1 cellular context compared by ENCODE assay signal in the genomic region with DNA sequence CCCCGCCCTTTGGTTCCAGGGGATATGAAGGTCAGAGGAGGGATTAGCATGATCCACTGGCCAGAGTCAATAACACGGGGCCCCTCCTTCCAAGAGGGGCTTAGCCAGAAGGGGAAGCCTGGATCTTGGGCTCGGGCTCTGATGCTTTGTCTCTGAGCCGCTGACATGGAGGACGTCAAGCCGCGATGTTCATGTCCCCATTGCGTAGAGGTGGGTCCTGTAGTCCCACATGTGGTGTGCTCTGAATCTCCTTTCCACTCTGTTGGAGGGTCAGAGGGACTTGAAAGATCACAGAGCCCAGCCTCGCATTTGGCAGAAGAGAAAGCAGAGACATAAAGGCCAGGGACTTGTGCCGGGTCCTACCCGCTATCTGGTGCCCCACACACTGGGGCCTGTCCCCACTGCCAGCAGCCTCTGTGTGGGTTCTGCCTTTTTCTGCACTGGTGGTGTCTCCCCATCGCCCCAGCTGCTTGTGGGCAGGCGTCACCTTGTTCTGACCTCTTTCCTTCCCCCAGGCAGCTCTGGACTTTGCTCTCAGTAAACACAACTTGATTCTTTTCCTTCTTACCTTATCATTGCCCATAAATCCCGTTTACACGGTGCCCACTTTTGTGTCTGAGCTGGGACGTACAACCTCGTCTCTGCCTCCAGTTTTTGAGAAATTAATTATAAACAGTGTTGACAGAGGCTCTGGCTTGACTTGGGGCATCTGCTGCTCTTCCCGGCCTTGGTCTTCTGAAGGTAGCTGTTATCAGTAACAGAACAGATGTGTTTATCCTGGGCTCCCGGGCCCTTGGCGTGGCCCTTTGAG.
TF ChIP-seq lines count a peak whose summit lies in the region.

No MANE protein-coding gene starts in this region.

TF ChIP-seq in HepG2, 621 proteins besides CTCF, POLR2A, EP300 and RAD21 (continued from another document and continues in another):
- TF ChIP-seq, protein P1, sequence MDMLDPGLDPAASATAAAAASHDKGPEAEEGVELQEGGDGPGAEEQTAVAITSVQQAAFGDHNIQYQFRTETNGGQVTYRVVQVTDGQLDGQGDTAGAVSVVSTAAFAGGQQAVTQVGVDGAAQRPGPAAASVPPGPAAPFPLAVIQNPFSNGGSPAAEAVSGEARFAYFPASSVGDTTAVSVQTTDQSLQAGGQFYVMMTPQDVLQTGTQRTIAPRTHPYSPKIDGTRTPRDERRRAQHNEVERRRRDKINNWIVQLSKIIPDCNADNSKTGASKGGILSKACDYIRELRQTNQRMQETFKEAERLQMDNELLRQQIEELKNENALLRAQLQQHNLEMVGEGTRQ (IDR thresholded peaks at IDR 0.05; ENCODE audit: low read depth, low read length) = no peak
- TF ChIP-seq, protein P1 (CRISPR knock-in tag; IDR thresholded peaks at IDR 0.05; ENCODE audit: borderline replicate concordance) = no peak
- TF ChIP-seq GTF3A (CRISPR knock-in tag; conservative IDR thresholded peaks at IDR 0.05) (no peak), ZNF138 (CRISPR knock-in tag; IDR thresholded peaks at IDR 0.05; ENCODE audit: low read depth) (no peak), GABPB1 (CRISPR knock-in tag; IDR thresholded peaks at IDR 0.05) (no peak; the same call in 1 of the 2 replicates), ZNF616 (CRISPR knock-in tag; IDR thresholded peaks at IDR 0.05; ENCODE audit: low read depth) (0 out of 2 replicates have a peak, but pooled peaks have one; percentile 65), ZNF382 (CRISPR knock-in tag; IDR thresholded peaks at IDR 0.05; ENCODE audit: borderline replicate concordance) (no peak), ZSCAN21 (CRISPR knock-in tag; IDR thresholded peaks at IDR 0.05; ENCODE audit: borderline replicate concordance) (peak; percentile 26; the same call in 1 of the 2 replicates), NAIF1 (CRISPR knock-in tag; IDR thresholded peaks at IDR 0.05; ENCODE audit: borderline replicate concordance) (no peak), SRSF9 (IDR thresholded peaks at IDR 0.05; ENCODE audit: borderline replicate concordance, insufficient read depth, low read depth, low read length, poor library complexity, severe bottlenecking) (no peak), ZNF543 (CRISPR knock-in tag; IDR thresholded peaks at IDR 0.05) (0 out of 2 replicates have a peak, but pooled peaks have one; percentile 45), DNMT3B (CRISPR knock-in tag; conservative IDR thresholded peaks at IDR 0.05) (no peak), KDM1A (CRISPR knock-in tag; IDR thresholded peaks at IDR 0.05) (no peak), ZNF260 (CRISPR knock-in tag; IDR thresholded peaks at IDR 0.05; ENCODE audit: borderline replicate concordance, low read depth) (no peak), RFX1 (IDR thresholded peaks at IDR 0.05) (no peak), ZNF17 (CRISPR knock-in tag; IDR thresholded peaks at IDR 0.05) (no peak), CBFB (CRISPR knock-in tag; IDR thresholded peaks at IDR 0.05) (peak; percentile 54), RBFOX2 (IDR thresholded peaks at IDR 0.05; ENCODE audit: low read depth, low read length) (0 out of 2 replicates have a peak, but pooled peaks have one; percentile 21), PLRG1 (conservative IDR thresholded peaks at IDR 0.05) (no peak), ZNF674 (CRISPR knock-in tag; IDR thresholded peaks at IDR 0.05; ENCODE audit: low read depth) (no peak)
- TF ChIP-seq, protein P2, sequence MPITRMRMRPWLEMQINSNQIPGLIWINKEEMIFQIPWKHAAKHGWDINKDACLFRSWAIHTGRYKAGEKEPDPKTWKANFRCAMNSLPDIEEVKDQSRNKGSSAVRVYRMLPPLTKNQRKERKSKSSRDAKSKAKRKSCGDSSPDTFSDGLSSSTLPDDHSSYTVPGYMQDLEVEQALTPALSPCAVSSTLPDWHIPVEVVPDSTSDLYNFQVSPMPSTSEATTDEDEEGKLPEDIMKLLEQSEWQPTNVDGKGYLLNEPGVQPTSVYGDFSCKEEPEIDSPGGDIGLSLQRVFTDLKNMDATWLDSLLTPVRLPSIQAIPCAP (CRISPR knock-in tag; IDR thresholded peaks at IDR 0.05; ENCODE audit: low read depth) = no peak
- TF ChIP-seq, protein P3, sequence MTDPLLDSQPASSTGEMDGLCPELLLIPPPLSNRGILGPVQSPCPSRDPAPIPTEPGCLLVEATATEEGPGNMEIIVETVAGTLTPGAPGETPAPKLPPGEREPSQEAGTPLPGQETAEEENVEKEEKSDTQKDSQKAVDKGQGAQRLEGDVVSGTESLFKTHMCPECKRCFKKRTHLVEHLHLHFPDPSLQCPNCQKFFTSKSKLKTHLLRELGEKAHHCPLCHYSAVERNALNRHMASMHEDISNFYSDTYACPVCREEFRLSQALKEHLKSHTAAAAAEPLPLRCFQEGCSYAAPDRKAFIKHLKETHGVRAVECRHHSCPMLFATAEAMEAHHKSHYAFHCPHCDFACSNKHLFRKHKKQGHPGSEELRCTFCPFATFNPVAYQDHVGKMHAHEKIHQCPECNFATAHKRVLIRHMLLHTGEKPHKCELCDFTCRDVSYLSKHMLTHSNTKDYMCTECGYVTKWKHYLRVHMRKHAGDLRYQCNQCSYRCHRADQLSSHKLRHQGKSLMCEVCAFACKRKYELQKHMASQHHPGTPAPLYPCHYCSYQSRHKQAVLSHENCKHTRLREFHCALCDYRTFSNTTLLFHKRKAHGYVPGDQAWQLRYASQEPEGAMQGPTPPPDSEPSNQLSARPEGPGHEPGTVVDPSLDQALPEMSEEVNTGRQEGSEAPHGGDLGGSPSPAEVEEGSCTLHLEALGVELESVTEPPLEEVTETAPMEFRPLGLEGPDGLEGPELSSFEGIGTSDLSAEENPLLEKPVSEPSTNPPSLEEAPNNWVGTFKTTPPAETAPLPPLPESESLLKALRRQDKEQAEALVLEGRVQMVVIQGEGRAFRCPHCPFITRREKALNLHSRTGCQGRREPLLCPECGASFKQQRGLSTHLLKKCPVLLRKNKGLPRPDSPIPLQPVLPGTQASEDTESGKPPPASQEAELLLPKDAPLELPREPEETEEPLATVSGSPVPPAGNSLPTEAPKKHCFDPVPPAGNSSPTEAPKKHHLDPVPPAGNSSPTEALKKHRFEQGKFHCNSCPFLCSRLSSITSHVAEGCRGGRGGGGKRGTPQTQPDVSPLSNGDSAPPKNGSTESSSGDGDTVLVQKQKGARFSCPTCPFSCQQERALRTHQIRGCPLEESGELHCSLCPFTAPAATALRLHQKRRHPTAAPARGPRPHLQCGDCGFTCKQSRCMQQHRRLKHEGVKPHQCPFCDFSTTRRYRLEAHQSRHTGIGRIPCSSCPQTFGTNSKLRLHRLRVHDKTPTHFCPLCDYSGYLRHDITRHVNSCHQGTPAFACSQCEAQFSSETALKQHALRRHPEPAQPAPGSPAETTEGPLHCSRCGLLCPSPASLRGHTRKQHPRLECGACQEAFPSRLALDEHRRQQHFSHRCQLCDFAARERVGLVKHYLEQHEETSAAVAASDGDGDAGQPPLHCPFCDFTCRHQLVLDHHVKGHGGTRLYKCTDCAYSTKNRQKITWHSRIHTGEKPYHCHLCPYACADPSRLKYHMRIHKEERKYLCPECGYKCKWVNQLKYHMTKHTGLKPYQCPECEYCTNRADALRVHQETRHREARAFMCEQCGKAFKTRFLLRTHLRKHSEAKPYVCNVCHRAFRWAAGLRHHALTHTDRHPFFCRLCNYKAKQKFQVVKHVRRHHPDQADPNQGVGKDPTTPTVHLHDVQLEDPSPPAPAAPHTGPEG (CRISPR knock-in tag; IDR thresholded peaks at IDR 0.05) = no peak; the same call in 1 of the 2 replicates
- TF ChIP-seq, protein P4, sequence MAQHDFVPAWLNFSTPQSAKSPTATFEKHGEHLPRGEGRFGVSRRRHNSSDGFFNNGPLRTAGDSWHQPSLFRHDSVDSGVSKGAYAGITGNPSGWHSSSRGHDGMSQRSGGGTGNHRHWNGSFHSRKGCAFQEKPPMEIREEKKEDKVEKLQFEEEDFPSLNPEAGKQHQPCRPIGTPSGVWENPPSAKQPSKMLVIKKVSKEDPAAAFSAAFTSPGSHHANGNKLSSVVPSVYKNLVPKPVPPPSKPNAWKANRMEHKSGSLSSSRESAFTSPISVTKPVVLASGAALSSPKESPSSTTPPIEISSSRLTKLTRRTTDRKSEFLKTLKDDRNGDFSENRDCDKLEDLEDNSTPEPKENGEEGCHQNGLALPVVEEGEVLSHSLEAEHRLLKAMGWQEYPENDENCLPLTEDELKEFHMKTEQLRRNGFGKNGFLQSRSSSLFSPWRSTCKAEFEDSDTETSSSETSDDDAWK (CRISPR knock-in tag; IDR thresholded peaks at IDR 0.05) = no peak
- TF ChIP-seq, protein P5, sequence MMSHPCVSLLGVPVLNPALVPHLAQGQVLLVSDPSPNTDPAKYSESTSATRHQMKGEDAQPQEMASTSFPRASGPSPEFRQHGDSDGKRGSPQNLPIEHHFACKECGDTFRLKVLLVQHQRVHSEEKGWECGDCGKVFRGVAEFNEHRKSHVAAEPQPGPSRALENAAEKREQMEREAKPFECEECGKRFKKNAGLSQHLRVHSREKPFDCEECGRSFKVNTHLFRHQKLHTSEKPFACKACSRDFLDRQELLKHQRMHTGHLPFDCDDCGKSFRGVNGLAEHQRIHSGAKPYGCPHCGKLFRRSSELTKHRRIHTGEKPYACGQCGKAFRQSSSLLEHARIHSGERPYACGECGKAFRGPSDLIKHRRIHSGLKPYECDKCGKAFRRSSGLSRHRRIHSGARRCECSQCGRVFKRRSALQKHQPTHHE (CRISPR knock-in tag; IDR thresholded peaks at IDR 0.05; ENCODE audit: borderline replicate concordance) = no peak
- TF ChIP-seq, protein P6, sequence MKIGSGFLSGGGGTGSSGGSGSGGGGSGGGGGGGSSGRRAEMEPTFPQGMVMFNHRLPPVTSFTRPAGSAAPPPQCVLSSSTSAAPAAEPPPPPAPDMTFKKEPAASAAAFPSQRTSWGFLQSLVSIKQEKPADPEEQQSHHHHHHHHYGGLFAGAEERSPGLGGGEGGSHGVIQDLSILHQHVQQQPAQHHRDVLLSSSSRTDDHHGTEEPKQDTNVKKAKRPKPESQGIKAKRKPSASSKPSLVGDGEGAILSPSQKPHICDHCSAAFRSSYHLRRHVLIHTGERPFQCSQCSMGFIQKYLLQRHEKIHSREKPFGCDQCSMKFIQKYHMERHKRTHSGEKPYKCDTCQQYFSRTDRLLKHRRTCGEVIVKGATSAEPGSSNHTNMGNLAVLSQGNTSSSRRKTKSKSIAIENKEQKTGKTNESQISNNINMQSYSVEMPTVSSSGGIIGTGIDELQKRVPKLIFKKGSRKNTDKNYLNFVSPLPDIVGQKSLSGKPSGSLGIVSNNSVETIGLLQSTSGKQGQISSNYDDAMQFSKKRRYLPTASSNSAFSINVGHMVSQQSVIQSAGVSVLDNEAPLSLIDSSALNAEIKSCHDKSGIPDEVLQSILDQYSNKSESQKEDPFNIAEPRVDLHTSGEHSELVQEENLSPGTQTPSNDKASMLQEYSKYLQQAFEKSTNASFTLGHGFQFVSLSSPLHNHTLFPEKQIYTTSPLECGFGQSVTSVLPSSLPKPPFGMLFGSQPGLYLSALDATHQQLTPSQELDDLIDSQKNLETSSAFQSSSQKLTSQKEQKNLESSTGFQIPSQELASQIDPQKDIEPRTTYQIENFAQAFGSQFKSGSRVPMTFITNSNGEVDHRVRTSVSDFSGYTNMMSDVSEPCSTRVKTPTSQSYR (CRISPR knock-in tag; IDR thresholded peaks at IDR 0.05; ENCODE audit: borderline replicate concordance) = peak; percentile 87; the same call in 1 of the 2 replicates
- TF ChIP-seq, protein P7, sequence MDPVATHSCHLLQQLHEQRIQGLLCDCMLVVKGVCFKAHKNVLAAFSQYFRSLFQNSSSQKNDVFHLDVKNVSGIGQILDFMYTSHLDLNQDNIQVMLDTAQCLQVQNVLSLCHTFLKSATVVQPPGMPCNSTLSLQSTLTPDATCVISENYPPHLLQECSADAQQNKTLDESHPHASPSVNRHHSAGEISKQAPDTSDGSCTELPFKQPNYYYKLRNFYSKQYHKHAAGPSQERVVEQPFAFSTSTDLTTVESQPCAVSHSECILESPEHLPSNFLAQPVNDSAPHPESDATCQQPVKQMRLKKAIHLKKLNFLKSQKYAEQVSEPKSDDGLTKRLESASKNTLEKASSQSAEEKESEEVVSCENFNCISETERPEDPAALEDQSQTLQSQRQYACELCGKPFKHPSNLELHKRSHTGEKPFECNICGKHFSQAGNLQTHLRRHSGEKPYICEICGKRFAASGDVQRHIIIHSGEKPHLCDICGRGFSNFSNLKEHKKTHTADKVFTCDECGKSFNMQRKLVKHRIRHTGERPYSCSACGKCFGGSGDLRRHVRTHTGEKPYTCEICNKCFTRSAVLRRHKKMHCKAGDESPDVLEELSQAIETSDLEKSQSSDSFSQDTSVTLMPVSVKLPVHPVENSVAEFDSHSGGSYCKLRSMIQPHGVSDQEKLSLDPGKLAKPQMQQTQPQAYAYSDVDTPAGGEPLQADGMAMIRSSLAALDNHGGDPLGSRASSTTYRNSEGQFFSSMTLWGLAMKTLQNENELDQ (CRISPR knock-in tag; IDR thresholded peaks at IDR 0.05; ENCODE audit: borderline replicate concordance) = peak; percentile 19
- TF ChIP-seq, protein P8, sequence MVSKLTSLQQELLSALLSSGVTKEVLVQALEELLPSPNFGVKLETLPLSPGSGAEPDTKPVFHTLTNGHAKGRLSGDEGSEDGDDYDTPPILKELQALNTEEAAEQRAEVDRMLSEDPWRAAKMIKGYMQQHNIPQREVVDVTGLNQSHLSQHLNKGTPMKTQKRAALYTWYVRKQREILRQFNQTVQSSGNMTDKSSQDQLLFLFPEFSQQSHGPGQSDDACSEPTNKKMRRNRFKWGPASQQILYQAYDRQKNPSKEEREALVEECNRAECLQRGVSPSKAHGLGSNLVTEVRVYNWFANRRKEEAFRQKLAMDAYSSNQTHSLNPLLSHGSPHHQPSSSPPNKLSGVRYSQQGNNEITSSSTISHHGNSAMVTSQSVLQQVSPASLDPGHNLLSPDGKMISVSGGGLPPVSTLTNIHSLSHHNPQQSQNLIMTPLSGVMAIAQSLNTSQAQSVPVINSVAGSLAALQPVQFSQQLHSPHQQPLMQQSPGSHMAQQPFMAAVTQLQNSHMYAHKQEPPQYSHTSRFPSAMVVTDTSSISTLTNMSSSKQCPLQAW (CRISPR knock-in tag; IDR thresholded peaks at IDR 0.05) = peak; percentile 45; the same call in 1 of the 2 replicates
- TF ChIP-seq, protein P9, sequence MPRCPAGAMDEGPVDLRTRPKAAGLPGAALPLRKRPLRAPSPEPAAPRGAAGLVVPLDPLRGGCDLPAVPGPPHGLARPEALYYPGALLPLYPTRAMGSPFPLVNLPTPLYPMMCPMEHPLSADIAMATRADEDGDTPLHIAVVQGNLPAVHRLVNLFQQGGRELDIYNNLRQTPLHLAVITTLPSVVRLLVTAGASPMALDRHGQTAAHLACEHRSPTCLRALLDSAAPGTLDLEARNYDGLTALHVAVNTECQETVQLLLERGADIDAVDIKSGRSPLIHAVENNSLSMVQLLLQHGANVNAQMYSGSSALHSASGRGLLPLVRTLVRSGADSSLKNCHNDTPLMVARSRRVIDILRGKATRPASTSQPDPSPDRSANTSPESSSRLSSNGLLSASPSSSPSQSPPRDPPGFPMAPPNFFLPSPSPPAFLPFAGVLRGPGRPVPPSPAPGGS (CRISPR knock-in tag; IDR thresholded peaks at IDR 0.05) = peak; percentile 33; the same call in 1 of the 2 replicates
